In the genomic region with DNA sequence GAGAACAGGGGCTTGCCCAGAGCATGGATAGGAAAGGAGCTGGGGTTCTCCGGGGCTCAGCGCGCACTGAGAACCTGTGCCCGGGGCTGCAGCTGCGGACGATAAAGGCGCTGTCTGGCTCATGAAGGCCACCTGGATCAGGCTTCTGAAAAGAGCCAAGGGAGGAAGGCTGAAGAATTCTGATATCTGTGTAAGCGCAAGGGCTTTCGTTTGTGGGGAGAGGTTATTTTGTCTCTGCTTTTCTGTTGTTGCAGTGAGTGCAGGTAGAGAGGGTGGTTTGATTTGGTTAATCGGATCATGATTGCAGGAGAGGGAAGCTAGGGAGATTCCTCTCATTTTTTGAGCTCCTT, we compare ENCODE assay signal across 8 cellular contexts.
DNase-seq lines count a peak whose midpoint lies in the region; ATAC-seq, FAIRE-seq and TF ChIP-seq lines count a peak whose summit lies in the region.

No MANE protein-coding gene starts in this region.

- H4K5ac ChIP-seq in mesendoderm (ENCODE audit: low read length): no peak overlapping the region

- H3K4me2 ChIP-seq in astrocyte (ENCODE audit: low read length) (peak overlapping the region; percentile 79), mesendoderm (ENCODE audit: low read length) (peak overlapping the region; percentile 73)

- H4K20me1 ChIP-seq in astrocyte (ENCODE audit: insufficient read depth, low read length): no peaks in the 10 kb centered on the region

- CTCF ChIA-PET in CD4-positive, alpha-beta memory T cell (lab: Charles Lee; ENCODE audit: partially characterized antibody): no interaction called here
- CTCF ChIA-PET in HEK293T (lab: Yijun Ruan, JAX): interaction anchor here (0.6 to 0.8 kb wide), 2 partner anchors 12 to 613 kb away, joined by 3 read pairs; no protein-coding TSS in a partner anchor

- no peak overlapping the region for H3K27ac Mint-ChIP-seq in CD4-positive, alpha-beta memory T cell
- H3K27ac Mint-ChIP-seq in astrocyte (ENCODE audit: unreplicated experiment): no peak overlapping the region

- peak overlapping the region in 5 of 8 donors; percentile 21 to 63 (median 45) for H3K4me3 Mint-ChIP-seq in CD4-positive, alpha-beta memory T cell
- peak overlapping the region; percentile 70 for H3K4me3 Mint-ChIP-seq in astrocyte (ENCODE audit: unreplicated experiment)

- no peak overlapping the region for H2BK120ac ChIP-seq in mesendoderm (ENCODE audit: low read depth, low read length)

- H3K9me3 Mint-ChIP-seq in CD4-positive, alpha-beta memory T cell: peaks cover 0 to 3% (median 0%) of the 10 kb centered on the region in 8 donors
- no peaks in the 10 kb centered on the region for H3K9me3 Mint-ChIP-seq in astrocyte (ENCODE audit: unreplicated experiment)

- H3K4me1 ChIP-seq in CD4-positive, alpha-beta memory T cell (ENCODE audit: insufficient read depth, low read length): no peaks in the 10 kb centered on the region
- H3K4me1 ChIP-seq in astrocyte (ENCODE audit: insufficient read depth, low read length) (no peaks in the 10 kb centered on the region), mesendoderm (ENCODE audit: control insufficient read depth, low read depth, low read length) (no peaks in the 10 kb centered on the region)

- ATAC-seq in HG02852 (IDR thresholded peaks at IDR 0.05; ENCODE audit: unreplicated experiment): no peak

- H3K79me2 ChIP-seq in astrocyte (ENCODE audit: insufficient read depth, low read length): no peaks in the 10 kb centered on the region
- H3K79me2 ChIP-seq in mesendoderm (ENCODE audit: control insufficient read depth, insufficient read depth, low read length): no peaks in the 10 kb centered on the region

- TF ChIP-seq POLR2A in GM12891 (IDR thresholded peaks at IDR 0.05; ENCODE audit: low read depth, low read length): no peak

- H2AK5ac ChIP-seq in mesendoderm (ENCODE audit: low read length): no peak overlapping the region

- H3K9me3 ChIP-seq in CD4-positive, alpha-beta memory T cell (ENCODE audit: control insufficient read depth in 1 of 2, low read length in 2 of 2): no peaks in the 10 kb centered on the region
- H3K9me3 ChIP-seq in astrocyte (ENCODE audit: insufficient read depth, low read depth, low read length): no peaks in the 10 kb centered on the region

- DNase-seq in CD4-positive, alpha-beta memory T cell: no peak
- DNase-seq in HEK293T (ENCODE audit: extremely low spot score) (peak; percentile 17), astrocyte (ENCODE audit: low read depth) (no peak), mesendoderm (peak; percentile 34), GM12891 (ENCODE audit: insufficient read length, low spot score) (no peak)
- DNase-seq in stimulated activated CD8-positive, alpha-beta memory T cell treated with anti-CD3 and anti-CD28 coated beads, Interleukin-4, amount 100 ng/mL, for 48 hours: no peak
- no peak for DNase-seq in stimulated activated CD4-positive, alpha-beta T cell treated with anti-CD3 and anti-CD28 coated beads, Interleukin-4, amount 100 ng/mL, for 24 hours

- H3K9ac ChIP-seq in astrocyte (ENCODE audit: low read length) (no peak overlapping the region), mesendoderm (ENCODE audit: low read length) (no peak overlapping the region)

- no peaks in the 10 kb centered on the region for H3K36me3 Mint-ChIP-seq in CD4-positive, alpha-beta memory T cell
- H3K36me3 Mint-ChIP-seq in astrocyte (ENCODE audit: low read depth, unreplicated experiment): no peaks in the 10 kb centered on the region

- no peak overlapping the region for H3K4me3 ChIP-seq in CD4-positive, alpha-beta memory T cell (ENCODE audit: low read length in 2 of 2)
- H3K4me3 ChIP-seq in astrocyte (ENCODE audit: insufficient read depth, low read depth, low read length) (peak overlapping the region; percentile 30), mesendoderm (ENCODE audit: low read length) (peak overlapping the region; percentile 22)

- intact Hi-C loops in CD4-positive, alpha-beta memory T cell (cut with micrococcal nuclease): no loop called here

- no CpG with 5 or more reads among the region's 10 CpGs for WGBS in mesendoderm (ENCODE audit: extremely low coverage, insufficient coverage, low lambda C conversion rate)

- H3K23ac ChIP-seq in mesendoderm (ENCODE audit: low read length): no peak overlapping the region

- no peak overlapping the region for H4K8ac ChIP-seq in mesendoderm (ENCODE audit: low read depth, low read length)

- POLR2A ChIA-PET in CD4-positive, alpha-beta memory T cell (lab: Charles Lee; ENCODE audit: partially characterized antibody): no interaction called here
- POLR2A ChIA-PET in HEK293T (lab: Yijun Ruan, JAX): interaction anchor here (0.5 kb wide), 1 partner anchor 15 kb away, joined by 3 read pairs; no protein-coding TSS in a partner anchor

- no peak overlapping the region for H2BK5ac ChIP-seq in mesendoderm (ENCODE audit: low read length)

- no peak overlapping the region for H2AFZ ChIP-seq in astrocyte (ENCODE audit: low read depth, low read length)

- H3K56ac ChIP-seq in mesendoderm (ENCODE audit: low read length): no peak overlapping the region

- H3K79me1 ChIP-seq in mesendoderm (ENCODE audit: low read length): no peaks in the 10 kb centered on the region

- no peak for FAIRE-seq in astrocyte (lab: Jason Lieb, UNC)
- FAIRE-seq in GM12891 (lab: Jason Lieb, UNC): no peak

- H2BK15ac ChIP-seq in mesendoderm (replicated peaks; ENCODE audit: low read depth): no peak overlapping the region

- H3K4me1 Mint-ChIP-seq in CD4-positive, alpha-beta memory T cell: peaks cover 6 to 10% (median 9%) of the 10 kb centered on the region in 4 donors
- peaks cover 10% of the 10 kb centered on the region for H3K4me1 Mint-ChIP-seq in astrocyte (ENCODE audit: low read depth, unreplicated experiment)

- H3K18ac ChIP-seq in mesendoderm (ENCODE audit: low read length): peak overlapping the region; percentile 22

- H3K36me3 ChIP-seq in CD4-positive, alpha-beta memory T cell (ENCODE audit: insufficient read depth, low read length): no peaks in the 10 kb centered on the region
- H3K36me3 ChIP-seq in astrocyte (ENCODE audit: insufficient read depth, low read length) (no peaks in the 10 kb centered on the region), mesendoderm (ENCODE audit: control insufficient read depth, insufficient read depth, low read length) (no peaks in the 10 kb centered on the region)

- TF ChIP-seq CTCF in astrocyte (IDR thresholded peaks at IDR 0.05; ENCODE audit: insufficient read depth, low read depth, low read length): no peak

- H3K27me3 ChIP-seq in CD4-positive, alpha-beta memory T cell (ENCODE audit: insufficient read depth, low read length): no peaks in the 10 kb centered on the region
- H3K27me3 ChIP-seq in astrocyte (ENCODE audit: insufficient read depth, low read length): peaks cover 9% of the 10 kb centered on the region
- no peaks in the 10 kb centered on the region for H3K27me3 ChIP-seq in mesendoderm (ENCODE audit: insufficient read depth, low read length, poor library complexity)

- H3K4ac ChIP-seq in mesendoderm (ENCODE audit: low read depth, low read length): no peak overlapping the region

- peaks cover 5 to 10% of the 10 kb centered on the region in 2 donors for H3K27me3 Mint-ChIP-seq in CD4-positive, alpha-beta memory T cell
- peaks cover 10% of the 10 kb centered on the region for H3K27me3 Mint-ChIP-seq in astrocyte (ENCODE audit: low read depth, unreplicated experiment)

- H3K27ac ChIP-seq in CD4-positive, alpha-beta memory T cell (ENCODE audit: low read depth, low read length): no peak overlapping the region
- H3K27ac ChIP-seq in astrocyte (ENCODE audit: low read depth, low read length): no peak overlapping the region
- no peak overlapping the region for H3K27ac ChIP-seq in mesendoderm (ENCODE audit: low read depth, low read length)

TF ChIP-seq in HEK293T, 16 proteins besides CTCF, POLR2A, EP300 and RAD21 (continues in another document):
- TF ChIP-seq LEF1 (IDR thresholded peaks at IDR 0.05; ENCODE audit: borderline replicate concordance) (no peak), L3MBTL2 (conservative IDR thresholded peaks at IDR 0.05) (no peak), SP1 (IDR thresholded peaks at IDR 0.05) (no peak), SUZ12 (IDR thresholded peaks at IDR 0.05) (no peak), FOXM1 (IDR thresholded peaks at IDR 0.05; ENCODE audit: borderline replicate concordance) (no peak), ELF4 (IDR thresholded peaks at IDR 0.05) (no peak), FOXK2 (IDR thresholded peaks at IDR 0.05) (no peak), HDGF (IDR thresholded peaks at IDR 0.05; ENCODE audit: borderline replicate concordance) (no peak), BHLHE40 (IDR thresholded peaks at IDR 0.05; ENCODE audit: borderline replicate concordance) (no peak), ZNF384 (IDR thresholded peaks at IDR 0.05) (no peak), ARNT (IDR thresholded peaks at IDR 0.05) (no peak)

TF ChIP-seq in GM12891, 5 proteins besides CTCF, POLR2A, EP300 and RAD21:
- no peak for TF ChIP-seq POU2F2 (IDR thresholded peaks at IDR 0.05; ENCODE audit: low read depth, low read length)
- no peak for TF ChIP-seq PAX5 (IDR thresholded peaks at IDR 0.05; ENCODE audit: insufficient read depth, low read length, severe bottlenecking)
- no peak for TF ChIP-seq SPI1 (IDR thresholded peaks at IDR 0.05; ENCODE audit: low read depth, low read length)
- TF ChIP-seq TAF1 (IDR thresholded peaks at IDR 0.05; ENCODE audit: low read depth, low read length): no peak
- no peak for TF ChIP-seq POLR2AphosphoS5 (IDR thresholded peaks at IDR 0.05; ENCODE audit: low read depth, low read length)

Comparison
In these comparisons a context has a peak if more than half of its experiments do, and no peak if none do; other contexts are left out.
1. DNase-seq: peak in HEK293T (single experiment) and mesendoderm (single experiment); none in CD4-positive, alpha-beta memory T cell (0 of 5), astrocyte (single experiment), GM12891 (single experiment), stimulated activated CD8-positive, alpha-beta memory T cell treated with anti-CD3 and anti-CD28 coated beads, Interleukin-4, amount 100 ng/mL, for 48 hours (single experiment) and stimulated activated CD4-positive, alpha-beta T cell treated with anti-CD3 and anti-CD28 coated beads, Interleukin-4, amount 100 ng/mL, for 24 hours (single experiment).
2. H3K4me3 ChIP-seq: peak in astrocyte (single experiment) and mesendoderm (single experiment); none in CD4-positive, alpha-beta memory T cell (0 of 2).